In genomic region chr4:1795304-1796195, GRCh38 we compare ENCODE assay signal across 1 cellular context.
A peak's percentile ranks its signal among the peaks of the same experiment; 100 is the strongest.
TF ChIP-seq lines count a peak whose summit lies in the region.

No MANE protein-coding gene starts in this region.

TF ChIP-seq in HepG2, 621 proteins besides CTCF, POLR2A, EP300 and RAD21 (continued from another document and continues in another):
- TF ChIP-seq RERE (CRISPR knock-in tag; IDR thresholded peaks at IDR 0.05; ENCODE audit: low read depth) (peak; percentile 49; the same call in 1 of the 2 replicates), ZNF382 (CRISPR knock-in tag; IDR thresholded peaks at IDR 0.05; ENCODE audit: borderline replicate concordance) (no peak), ZNF276 (CRISPR knock-in tag; IDR thresholded peaks at IDR 0.05; ENCODE audit: low read depth) (0 out of 2 replicates have a peak, but pooled peaks have one; percentile 66), ZNF770 (CRISPR knock-in tag; IDR thresholded peaks at IDR 0.05) (peak; percentile 18), U2AF2 (IDR thresholded peaks at IDR 0.05; ENCODE audit: low read depth, low read length) (0 out of 2 replicates have a peak, but pooled peaks have one; percentile 23), TBX2 (CRISPR knock-in tag; IDR thresholded peaks at IDR 0.05; ENCODE audit: borderline replicate concordance) (peak; percentile 58; the same call in 1 of the 2 replicates), ZNF839 (CRISPR knock-in tag; IDR thresholded peaks at IDR 0.05; ENCODE audit: borderline replicate concordance) (no peak), FOXA1 (IDR thresholded peaks at IDR 0.05) (no peak), FOXA1 (CRISPR knock-in tag; IDR thresholded peaks at IDR 0.05) (peak; percentile 36; the same call in 1 of the 2 replicates), ZNF780A (CRISPR knock-in tag; IDR thresholded peaks at IDR 0.05) (no peak), ZMAT3 (CRISPR knock-in tag; conservative IDR thresholded peaks at IDR 0.05) (0 out of 2 replicates have a peak, but pooled peaks have one; percentile 19), HNF1B (CRISPR knock-in tag; IDR thresholded peaks at IDR 0.05) (peak; percentile 93; the same call in 1 of the 2 replicates), ARNT2 (CRISPR knock-in tag; IDR thresholded peaks at IDR 0.05; ENCODE audit: low read depth) (0 out of 2 replicates have a peak, but pooled peaks have one; percentile 20), ZNF639 (CRISPR knock-in tag; conservative IDR thresholded peaks at IDR 0.05) (0 out of 2 replicates have a peak, but pooled peaks have one; percentile 23), ZBTB7A (CRISPR knock-in tag; IDR thresholded peaks at IDR 0.05) (peak; percentile 98), GATA4 (IDR thresholded peaks at IDR 0.05; ENCODE audit: borderline replicate concordance, low read depth) (peak; percentile 71; the same call in 1 of the 2 replicates), IRF1 (CRISPR knock-in tag; IDR thresholded peaks at IDR 0.05; ENCODE audit: low read depth) (no peak), POGK (CRISPR knock-in tag; conservative IDR thresholded peaks at IDR 0.05) (peak; percentile 43; the same call in 1 of the 2 replicates), ZNF569 (CRISPR knock-in tag; IDR thresholded peaks at IDR 0.05; ENCODE audit: borderline replicate concordance) (no peak), MIER3 (CRISPR knock-in tag; IDR thresholded peaks at IDR 0.05; ENCODE audit: borderline replicate concordance) (peak; percentile 79; the same call in 1 of the 2 replicates), IRX3 (CRISPR knock-in tag; IDR thresholded peaks at IDR 0.05; ENCODE audit: borderline replicate concordance, low read depth) (no peak), MATR3 (CRISPR knock-in tag; IDR thresholded peaks at IDR 0.05) (no peak), HMGXB4 (CRISPR knock-in tag; IDR thresholded peaks at IDR 0.05; ENCODE audit: borderline replicate concordance in 1 of 2, low read depth in 1 of 2) (peak in 1 of 2 experiments; percentile 40; a peak in 2 of 4 replicates), SAFB2 (CRISPR knock-in tag; IDR thresholded peaks at IDR 0.05; ENCODE audit: borderline replicate concordance, low read depth) (peak; percentile 42; the same call in 1 of the 2 replicates), ZNF530 (CRISPR knock-in tag; IDR thresholded peaks at IDR 0.05; ENCODE audit: low read depth) (no peak), SKI (IDR thresholded peaks at IDR 0.05; ENCODE audit: partially characterized antibody) (peak; percentile 43), CHD2 (IDR thresholded peaks at IDR 0.05; ENCODE audit: low read depth, low read length) (peak; percentile 69; the same call in 1 of the 2 replicates), NONO (IDR thresholded peaks at IDR 0.05) (no peak), NONO (CRISPR knock-in tag; conservative IDR thresholded peaks at IDR 0.05) (peak; percentile 72), NFE2L1 (CRISPR knock-in tag; IDR thresholded peaks at IDR 0.05; ENCODE audit: borderline replicate concordance) (no peak), SALL1 (CRISPR knock-in tag; IDR thresholded peaks at IDR 0.05) (peak; percentile 82), GLI4 (CRISPR knock-in tag; IDR thresholded peaks at IDR 0.05; ENCODE audit: borderline replicate concordance) (no peak), KDM5B (CRISPR knock-in tag; IDR thresholded peaks at IDR 0.05; ENCODE audit: borderline replicate concordance) (peak; percentile 53; the same call in 1 of the 2 replicates), ZNF280B (CRISPR knock-in tag; IDR thresholded peaks at IDR 0.05; ENCODE audit: borderline replicate concordance) (peak; percentile 82; the same call in 1 of the 2 replicates), POGZ (CRISPR knock-in tag; IDR thresholded peaks at IDR 0.05) (peak; percentile 60; the same call in 1 of the 2 replicates), ZBTB7B (CRISPR knock-in tag; IDR thresholded peaks at IDR 0.05) (peak; percentile 93), MXI1 (IDR thresholded peaks at IDR 0.05; ENCODE audit: borderline replicate concordance, low read depth, low read length) (0 out of 3 replicates have a peak, but pooled peaks have one; percentile 27), ZBTB14 (CRISPR knock-in tag; IDR thresholded peaks at IDR 0.05) (peak; percentile 23; the same call in 1 of the 2 replicates)
